In the genomic region with DNA sequence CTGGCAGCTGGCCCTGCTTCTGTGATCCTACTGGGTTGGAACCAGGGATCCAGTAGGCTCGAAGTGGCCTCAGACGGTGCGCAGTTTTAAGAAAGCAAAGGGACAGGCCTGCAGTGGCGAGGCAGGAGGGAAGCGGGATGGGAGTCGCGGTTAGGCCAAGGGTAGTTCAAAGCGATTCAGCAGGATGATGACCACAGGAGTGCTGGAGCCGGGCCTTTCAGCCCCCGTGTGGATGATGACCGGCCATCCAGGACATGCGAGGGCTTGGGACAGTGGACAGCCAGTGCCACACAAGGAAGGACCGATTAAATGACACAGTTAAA, we compare ENCODE assay signal across 1 cellular context.
TF ChIP-seq lines count a peak whose summit lies in the region.

No MANE protein-coding gene starts in this region.

TF ChIP-seq in GM23338, 12 proteins besides CTCF, POLR2A, EP300 and RAD21 (continued from another document):
- TF ChIP-seq, protein P1, sequence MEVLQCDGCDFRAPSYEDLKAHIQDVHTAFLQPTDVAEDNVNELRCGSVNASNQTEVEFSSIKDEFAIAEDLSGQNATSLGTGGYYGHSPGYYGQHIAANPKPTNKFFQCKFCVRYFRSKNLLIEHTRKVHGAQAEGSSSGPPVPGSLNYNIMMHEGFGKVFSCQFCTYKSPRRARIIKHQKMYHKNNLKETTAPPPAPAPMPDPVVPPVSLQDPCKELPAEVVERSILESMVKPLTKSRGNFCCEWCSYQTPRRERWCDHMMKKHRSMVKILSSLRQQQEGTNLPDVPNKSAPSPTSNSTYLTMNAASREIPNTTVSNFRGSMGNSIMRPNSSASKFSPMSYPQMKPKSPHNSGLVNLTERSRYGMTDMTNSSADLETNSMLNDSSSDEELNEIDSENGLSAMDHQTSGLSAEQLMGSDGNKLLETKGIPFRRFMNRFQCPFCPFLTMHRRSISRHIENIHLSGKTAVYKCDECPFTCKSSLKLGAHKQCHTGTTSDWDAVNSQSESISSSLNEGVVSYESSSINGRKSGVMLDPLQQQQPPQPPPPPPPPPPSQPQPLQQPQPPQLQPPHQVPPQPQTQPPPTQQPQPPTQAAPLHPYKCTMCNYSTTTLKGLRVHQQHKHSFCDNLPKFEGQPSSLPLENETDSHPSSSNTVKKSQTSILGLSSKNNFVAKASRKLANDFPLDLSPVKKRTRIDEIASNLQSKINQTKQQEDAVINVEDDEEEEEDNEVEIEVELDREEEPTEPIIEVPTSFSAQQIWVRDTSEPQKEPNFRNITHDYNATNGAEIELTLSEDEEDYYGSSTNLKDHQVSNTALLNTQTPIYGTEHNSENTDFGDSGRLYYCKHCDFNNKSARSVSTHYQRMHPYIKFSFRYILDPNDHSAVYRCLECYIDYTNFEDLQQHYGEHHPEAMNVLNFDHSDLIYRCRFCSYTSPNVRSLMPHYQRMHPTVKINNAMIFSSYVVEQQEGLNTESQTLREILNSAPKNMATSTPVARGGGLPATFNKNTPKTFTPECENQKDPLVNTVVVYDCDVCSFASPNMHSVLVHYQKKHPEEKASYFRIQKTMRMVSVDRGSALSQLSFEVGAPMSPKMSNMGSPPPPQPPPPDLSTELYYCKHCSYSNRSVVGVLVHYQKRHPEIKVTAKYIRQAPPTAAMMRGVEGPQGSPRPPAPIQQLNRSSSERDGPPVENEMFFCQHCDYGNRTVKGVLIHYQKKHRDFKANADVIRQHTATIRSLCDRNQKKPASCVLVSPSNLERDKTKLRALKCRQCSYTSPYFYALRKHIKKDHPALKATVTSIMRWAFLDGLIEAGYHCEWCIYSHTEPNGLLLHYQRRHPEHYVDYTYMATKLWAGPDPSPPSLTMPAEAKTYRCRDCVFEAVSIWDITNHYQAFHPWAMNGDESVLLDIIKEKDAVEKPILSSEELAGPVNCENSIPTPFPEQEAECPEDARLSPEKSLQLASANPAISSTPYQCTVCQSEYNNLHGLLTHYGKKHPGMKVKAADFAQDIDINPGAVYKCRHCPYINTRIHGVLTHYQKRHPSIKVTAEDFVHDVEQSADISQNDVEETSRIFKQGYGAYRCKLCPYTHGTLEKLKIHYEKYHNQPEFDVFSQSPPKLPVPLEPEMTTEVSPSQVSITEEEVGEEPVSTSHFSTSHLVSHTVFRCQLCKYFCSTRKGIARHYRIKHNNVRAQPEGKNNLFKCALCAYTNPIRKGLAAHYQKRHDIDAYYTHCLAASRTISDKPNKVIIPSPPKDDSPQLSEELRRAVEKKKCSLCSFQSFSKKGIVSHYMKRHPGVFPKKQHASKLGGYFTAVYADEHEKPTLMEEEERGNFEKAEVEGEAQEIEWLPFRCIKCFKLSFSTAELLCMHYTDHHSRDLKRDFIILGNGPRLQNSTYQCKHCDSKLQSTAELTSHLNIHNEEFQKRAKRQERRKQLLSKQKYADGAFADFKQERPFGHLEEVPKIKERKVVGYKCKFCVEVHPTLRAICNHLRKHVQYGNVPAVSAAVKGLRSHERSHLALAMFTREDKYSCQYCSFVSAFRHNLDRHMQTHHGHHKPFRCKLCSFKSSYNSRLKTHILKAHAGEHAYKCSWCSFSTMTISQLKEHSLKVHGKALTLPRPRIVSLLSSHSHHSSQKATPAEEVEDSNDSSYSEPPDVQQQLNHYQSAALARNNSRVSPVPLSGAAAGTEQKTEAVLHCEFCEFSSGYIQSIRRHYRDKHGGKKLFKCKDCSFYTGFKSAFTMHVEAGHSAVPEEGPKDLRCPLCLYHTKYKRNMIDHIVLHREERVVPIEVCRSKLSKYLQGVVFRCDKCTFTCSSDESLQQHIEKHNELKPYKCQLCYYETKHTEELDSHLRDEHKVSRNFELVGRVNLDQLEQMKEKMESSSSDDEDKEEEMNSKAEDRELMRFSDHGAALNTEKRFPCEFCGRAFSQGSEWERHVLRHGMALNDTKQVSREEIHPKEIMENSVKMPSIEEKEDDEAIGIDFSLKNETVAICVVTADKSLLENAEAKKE (CRISPR knock-in tag; IDR thresholded peaks at IDR 0.05): no peak
- TF ChIP-seq, protein P2, sequence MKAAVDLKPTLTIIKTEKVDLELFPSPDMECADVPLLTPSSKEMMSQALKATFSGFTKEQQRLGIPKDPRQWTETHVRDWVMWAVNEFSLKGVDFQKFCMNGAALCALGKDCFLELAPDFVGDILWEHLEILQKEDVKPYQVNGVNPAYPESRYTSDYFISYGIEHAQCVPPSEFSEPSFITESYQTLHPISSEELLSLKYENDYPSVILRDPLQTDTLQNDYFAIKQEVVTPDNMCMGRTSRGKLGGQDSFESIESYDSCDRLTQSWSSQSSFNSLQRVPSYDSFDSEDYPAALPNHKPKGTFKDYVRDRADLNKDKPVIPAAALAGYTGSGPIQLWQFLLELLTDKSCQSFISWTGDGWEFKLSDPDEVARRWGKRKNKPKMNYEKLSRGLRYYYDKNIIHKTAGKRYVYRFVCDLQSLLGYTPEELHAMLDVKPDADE (IDR thresholded peaks at IDR 0.05): no peak
